Comparison of ENCODE assay signal across 14 cellular contexts in the genomic region with DNA sequence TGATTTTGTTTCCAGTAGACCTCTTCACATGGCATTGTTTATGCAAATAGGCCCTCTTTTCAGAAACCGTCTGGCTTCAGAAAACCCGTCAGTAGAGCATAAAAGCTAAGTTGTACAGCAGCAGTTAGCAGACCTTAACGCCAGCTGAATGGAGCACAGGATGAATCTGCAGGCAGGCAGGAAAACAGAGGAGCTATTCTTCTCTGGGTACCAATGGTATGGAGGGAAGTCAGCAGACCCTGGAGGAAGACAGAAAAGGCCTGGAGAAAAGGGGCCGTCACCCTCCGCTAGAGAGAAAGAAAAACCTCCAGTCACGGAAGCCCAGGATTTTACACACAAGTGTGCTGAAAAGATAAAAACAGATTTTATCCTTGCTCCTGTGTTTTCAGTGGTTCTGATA.
DNase-seq lines count a peak whose midpoint lies in the region; ATAC-seq and TF ChIP-seq lines count a peak whose summit lies in the region.
"Had no signal": no experiment of that assay in that cellular context is flagged by ENCODE, and none has a peak within 500 bp of the region (broad histone marks: within the 10 kb centered on the region; RNA-seq: fewer than 3 reads in every experiment).

No MANE protein-coding gene starts in this region.

- H3K4me1 ChIP-seq in H9 (ENCODE audit: insufficient read depth, low read length) (peaks cover 5% of the 10 kb centered on the region; the same call in 1 of the 2 replicates), hepatocyte (ENCODE audit: insufficient read depth) (no peaks in the 10 kb centered on the region), osteoblast (ENCODE audit: insufficient read depth, low read length) (no peaks in the 10 kb centered on the region)

- H3K9me3 ChIP-seq in H9 (ENCODE audit: control insufficient read depth, low read depth, low read length), result no peaks in the 10 kb centered on the region
- no peaks in the 10 kb centered on the region for H3K9me3 ChIP-seq in hepatocyte (ENCODE audit: low read depth)
- H3K9me3 ChIP-seq in osteoblast (ENCODE audit: low read depth, low read length), result no peaks in the 10 kb centered on the region
- H3K9me3 ChIP-seq: thoracic aorta had no signal

- H4K91ac ChIP-seq in H9 (ENCODE audit: insufficient read length, low read depth, low read length), result no peak overlapping the region

- no peak overlapping the region for H2AK5ac ChIP-seq in H9 (ENCODE audit: insufficient read length, low read length)

- H3K9me3 Mint-ChIP-seq in H9 (peaks cover 3 to 4% of the 10 kb centered on the region in 2 experiments; a peak in 4 of 5 replicates), WTC11 (peaks cover 9% of the 10 kb centered on the region)

- no peak overlapping the region for H3K4me2 ChIP-seq in H9 (ENCODE audit: insufficient read depth, insufficient read length, low read length)
- H3K4me2 ChIP-seq in hepatocyte, result peak overlapping the region; percentile 30
- H3K4me2 ChIP-seq in osteoblast (ENCODE audit: insufficient read depth, low read length), result no peak overlapping the region

- no peak overlapping the region for H3K18ac ChIP-seq in H9 (ENCODE audit: insufficient read length, low read depth, low read length)

- no peak overlapping the region for H4K8ac ChIP-seq in H9 (replicated peaks; ENCODE audit: insufficient read length, low read depth, low read length)

- no peak overlapping the region for H2BK20ac ChIP-seq in H9 (ENCODE audit: low read depth, low read length, poor library complexity, severe bottlenecking)

- H2BK5ac ChIP-seq in H9 (ENCODE audit: insufficient read length, low read length), result no peak overlapping the region

- ATAC-seq in WTC11, result peak; percentile 88
- ATAC-seq in GM19395 (IDR thresholded peaks at IDR 0.05; ENCODE audit: unreplicated experiment), result no peak
- ATAC-seq in left colon, result no peak
- ATAC-seq: activated T-helper 17 cell treated with anti-CD3 and anti-CD28 coated beads, Interleukin-2, amount 50 U/mL, for 72 hours; CD8-positive, alpha-beta T cell; left lobe of liver had no signal

- peaks cover 12 to 16% of the 10 kb centered on the region in 2 experiments for H3K4me1 Mint-ChIP-seq in H9
- peaks cover 16% of the 10 kb centered on the region for H3K4me1 Mint-ChIP-seq in WTC11
- H3K4me1 Mint-ChIP-seq: activated T-helper 17 cell treated with anti-CD3 and anti-CD28 coated beads, Interleukin-2, amount 50 U/mL, for 72 hours had no signal

- H3K27ac Mint-ChIP-seq in H9 (peak overlapping the region; percentile 20 to 56 (median 47); a peak in 4 of 7 replicates), WTC11 (no peak overlapping the region)
- H3K27ac Mint-ChIP-seq: activated T-helper 17 cell treated with anti-CD3 and anti-CD28 coated beads, Interleukin-2, amount 50 U/mL, for 72 hours; CD8-positive, alpha-beta T cell had no signal

- H3K9me2 ChIP-seq in hepatocyte (replicated peaks; ENCODE audit: insufficient read depth), result no peaks in the 10 kb centered on the region

- H3K23ac ChIP-seq in H9 (ENCODE audit: insufficient read length, low read depth, low read length), result no peak overlapping the region

- intact Hi-C loops in left colon (cut with DNase I, micrococcal nuclease), result no loop called here

- H2BK15ac ChIP-seq in H9 (ENCODE audit: low read depth, low read length), result no peak overlapping the region

- no peak overlapping the region for H3K14ac ChIP-seq in H9 (ENCODE audit: insufficient read depth, low read length)

- peaks cover 0 to 4% (median 0%) of the 10 kb centered on the region in 3 experiments; a peak in 4 of 7 replicates for H3K36me3 Mint-ChIP-seq in H9 (ENCODE audit: insufficient read depth in 1 of 3, low read depth in 3 of 3)
- peaks cover 4% of the 10 kb centered on the region for H3K36me3 Mint-ChIP-seq in WTC11
- H3K36me3 Mint-ChIP-seq: CD8-positive, alpha-beta T cell had no signal

- no peak overlapping the region for H3K56ac ChIP-seq in H9 (ENCODE audit: insufficient read length, low read depth, low read length)

- no peaks in the 10 kb centered on the region for H3K79me1 ChIP-seq in H9 (ENCODE audit: insufficient read depth, low read depth, low read length, poor library complexity, severe bottlenecking)

- H3K4me3 Mint-ChIP-seq in H9, result no peak overlapping the region
- no peak overlapping the region for H3K4me3 Mint-ChIP-seq in WTC11
- H3K4me3 Mint-ChIP-seq: activated T-helper 17 cell treated with anti-CD3 and anti-CD28 coated beads, Interleukin-2, amount 50 U/mL, for 72 hours; CD8-positive, alpha-beta T cell had no signal

- H3T11ph ChIP-seq in H9 (ENCODE audit: low read length), result no peak overlapping the region

- H3K27me3 ChIP-seq in H9 (ENCODE audit: insufficient read depth, low read length), result no peaks in the 10 kb centered on the region
- H3K27me3 ChIP-seq in hepatocyte, result no peaks in the 10 kb centered on the region
- H3K27me3 ChIP-seq in osteoblast (ENCODE audit: insufficient read depth, low read length), result no peaks in the 10 kb centered on the region

- no peak overlapping the region for H3K27ac ChIP-seq in H9 (ENCODE audit: insufficient read length, low read depth, low read length)
- H3K27ac ChIP-seq in hepatocyte, result peak overlapping the region; percentile 70
- no peak overlapping the region for H3K27ac ChIP-seq in osteoblast (ENCODE audit: low read depth, low read length)
- H3K27ac ChIP-seq: thoracic aorta had no signal

- no peak overlapping the region for H2BK12ac ChIP-seq in H9 (ENCODE audit: insufficient read length, low read depth, low read length)

- no CpG with 5 or more reads among the region's 6 CpGs for WGBS in H9 (ENCODE audit: extremely low coverage, insufficient read length, low lambda C conversion rate)
- 58% methylated on average over 6 of the region's 6 CpGs for WGBS in hepatocyte (ENCODE audit: low lambda C conversion rate, missing lambda C conversion rate)

- no peak overlapping the region for H3K4me3 ChIP-seq in hepatocyte
- H3K4me3 ChIP-seq in osteoblast (ENCODE audit: insufficient read depth, low read length), result no peak overlapping the region
- H3K4me3 ChIP-seq: thoracic aorta had no signal

- H4K5ac ChIP-seq in H9 (ENCODE audit: insufficient read length, low read depth, low read length), result no peak overlapping the region

- H3K79me2 ChIP-seq in H9 (ENCODE audit: insufficient read depth, low read length) (no peaks in the 10 kb centered on the region), hepatocyte (no peaks in the 10 kb centered on the region), osteoblast (ENCODE audit: insufficient read depth, low read length) (no peaks in the 10 kb centered on the region)

- H3K23me2 ChIP-seq in H9 (ENCODE audit: insufficient read length, low read depth, low read length, poor library complexity, severe bottlenecking), result no peaks in the 10 kb centered on the region

- H2BK120ac ChIP-seq in H9 (ENCODE audit: low read depth, low read length, poor library complexity, severe bottlenecking), result no peak overlapping the region

- H3K4ac ChIP-seq in H9 (ENCODE audit: low read depth, low read length), result no peak overlapping the region

- H2AFZ ChIP-seq in H9 (ENCODE audit: low read length) (no peak overlapping the region), hepatocyte (peak overlapping the region; percentile 37), osteoblast (ENCODE audit: low read length) (peak overlapping the region; percentile 60)

- no peaks in the 10 kb centered on the region for H3K27me3 Mint-ChIP-seq in H9 (ENCODE audit: low read depth)
- no peaks in the 10 kb centered on the region for H3K27me3 Mint-ChIP-seq in WTC11 (ENCODE audit: low read depth)
- H3K27me3 Mint-ChIP-seq: activated T-helper 17 cell treated with anti-CD3 and anti-CD28 coated beads, Interleukin-2, amount 50 U/mL, for 72 hours had no signal

- H4K20me1 ChIP-seq in H9 (ENCODE audit: control insufficient read depth, insufficient read depth, insufficient read length) (no peaks in the 10 kb centered on the region), hepatocyte (ENCODE audit: insufficient read depth, poor library complexity, severe bottlenecking) (no peaks in the 10 kb centered on the region), osteoblast (ENCODE audit: insufficient read depth, low read length) (no peaks in the 10 kb centered on the region)

- DNase-seq in H9 (no peak), WTC11 (ENCODE audit: low spot score) (no peak), hepatocyte (ENCODE audit: low spot score) (peak; percentile 8), osteoblast (ENCODE audit: insufficient read length, low spot score, missing footprints) (no peak), SW480 (ENCODE audit: low spot score) (no peak), left colon (no peak)
- DNase-seq in activated CD4-positive, CD25-positive, alpha-beta regulatory T cell (lab: John Stamatoyannopoulos, UW), result no peak
- DNase-seq: activated CD4-positive, alpha-beta T cell treated with anti-CD3 and anti-CD28 coated beads for 4 hours; CD8-positive, alpha-beta T cell; foreskin fibroblast had no signal

- no peak overlapping the region for H3K9ac ChIP-seq in H9 (ENCODE audit: extremely low read depth, insufficient read length, low read length)

- H3K36me3 ChIP-seq in hepatocyte (replicated peaks; ENCODE audit: insufficient read depth, low read depth), result no peaks in the 10 kb centered on the region
- no peaks in the 10 kb centered on the region for H3K36me3 ChIP-seq in osteoblast (ENCODE audit: insufficient read depth, low read length)
- H3K36me3 ChIP-seq: thoracic aorta had no signal

- POLR2A ChIA-PET in WTC11 (lab: Charles Lee), result no interaction called here

- no peak for TF ChIP-seq CTCF in H9 (conservative IDR thresholded peaks at IDR 0.05)
- no peak for TF ChIP-seq CTCF in WTC11 (IDR thresholded peaks at IDR 0.05)
- TF ChIP-seq CTCF in hepatocyte (IDR thresholded peaks at IDR 0.05; ENCODE audit: poor library complexity), result no peak
- TF ChIP-seq CTCF in osteoblast (IDR thresholded peaks at IDR 0.05; ENCODE audit: extremely low read depth, low read depth, low read length), result no peak

- CTCF ChIA-PET in WTC11 (lab: Charles Lee), result interaction anchor here (0.7 kb wide), 1 partner anchor 758 kb away, joined by 3 read pairs; no protein-coding TSS in a partner anchor

TF ChIP-seq in WTC11, 78 proteins besides CTCF, POLR2A, EP300 and RAD21 (continues in another document):
- TF ChIP-seq, protein P1, sequence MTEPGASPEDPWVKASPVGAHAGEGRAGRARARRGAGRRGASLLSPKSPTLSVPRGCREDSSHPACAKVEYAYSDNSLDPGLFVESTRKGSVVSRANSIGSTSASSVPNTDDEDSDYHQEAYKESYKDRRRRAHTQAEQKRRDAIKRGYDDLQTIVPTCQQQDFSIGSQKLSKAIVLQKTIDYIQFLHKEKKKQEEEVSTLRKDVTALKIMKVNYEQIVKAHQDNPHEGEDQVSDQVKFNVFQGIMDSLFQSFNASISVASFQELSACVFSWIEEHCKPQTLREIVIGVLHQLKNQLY (CRISPR knock-in tag; IDR thresholded peaks at IDR 0.05), result no peak
- no peak for TF ChIP-seq NR3C1 (CRISPR knock-in tag; conservative IDR thresholded peaks at IDR 0.05; ENCODE audit: low read depth)
- no peak for TF ChIP-seq SMAD3 (CRISPR knock-in tag; IDR thresholded peaks at IDR 0.05; ENCODE audit: borderline replicate concordance)
- no peak for TF ChIP-seq GABPB1 (CRISPR knock-in tag; IDR thresholded peaks at IDR 0.05)
- no peak for TF ChIP-seq CREB1 (CRISPR knock-in tag; IDR thresholded peaks at IDR 0.05)
- no peak for TF ChIP-seq SP1 (CRISPR knock-in tag; conservative IDR thresholded peaks at IDR 0.05)
- no peak for TF ChIP-seq TEAD4 (CRISPR knock-in tag; IDR thresholded peaks at IDR 0.05)
- 0 out of 2 replicates have a peak, but pooled peaks have one; percentile 8 for TF ChIP-seq HMGA2 (CRISPR knock-in tag; IDR thresholded peaks at IDR 0.05)
- no peak for TF ChIP-seq ZNF671 (CRISPR knock-in tag; IDR thresholded peaks at IDR 0.05)
